Comparison of ENCODE assay signal across 8 cellular contexts in genomic region chr3:170128259-170128976, GRCh38. TPM values are rescaled to one million over a fixed set of nuclear protein-coding genes. Genes with fewer than 3 reads are reported as not detected.
DNase-seq lines count a peak whose midpoint lies in the region; ATAC-seq and TF ChIP-seq lines count a peak whose summit lies in the region.

No MANE protein-coding gene starts in this region.

- peaks cover 0 to 13% (median 11%) of the 10 kb centered on the region in 8 donors for H3K9me3 ChIP-seq in spleen
- no peaks in the 10 kb centered on the region for H3K9me3 ChIP-seq in suprapubic skin

- H3K27me3 ChIP-seq in spleen (replicated peaks in 1 of 7) (no peaks in the 10 kb centered on the region), suprapubic skin (no peaks in the 10 kb centered on the region)

- H3K27ac ChIP-seq in C4-2B (peak overlapping the region; percentile 15; the same call in 1 of the 2 replicates), spleen (peak overlapping the region in 6 of 8 donors; percentile 8 to 67 (median 38)), suprapubic skin (no peak overlapping the region)

- peaks cover 0 to 46% (median 22%) of the 10 kb centered on the region in 6 donors for H3K4me1 ChIP-seq in spleen
- no peaks in the 10 kb centered on the region for H3K4me1 ChIP-seq in suprapubic skin

- peak; percentile 69 for DNase-seq in SKM-1 (lab: John Stamatoyannopoulos, UW; ENCODE audit: unreplicated experiment)
- no peak for DNase-seq in spleen
- DNase-seq in SW 1271 (lab: John Stamatoyannopoulos, UW): no peak
- no peak for DNase-seq in AG08396 (ENCODE audit: low spot score)
- DNase-seq in suprapubic skin (ENCODE audit: low spot score in 2 of 2): no peak

- TF ChIP-seq POLR2A in spleen (IDR thresholded peaks at IDR 0.05) (no peak), suprapubic skin (IDR thresholded peaks at IDR 0.05) (no peak)

- no peak for TF ChIP-seq EP300 in suprapubic skin (IDR thresholded peaks at IDR 0.05)

- TF ChIP-seq CTCF in C4-2B (conservative IDR thresholded peaks at IDR 0.05) (no peak), spleen (IDR thresholded peaks at IDR 0.05 in 8 of 11, conservative IDR thresholded peaks at IDR 0.05 in 3 of 11) (no peak), suprapubic skin (IDR thresholded peaks at IDR 0.05) (no peak)

- no peak overlapping the region for H3K4me3 ChIP-seq in spleen
- H3K4me3 ChIP-seq in suprapubic skin: no peak overlapping the region

- peak; percentile 78 for ATAC-seq in GM19324 (IDR thresholded peaks at IDR 0.05; ENCODE audit: low FRiP score, unreplicated experiment)
- ATAC-seq in HG03139 (IDR thresholded peaks at IDR 0.05; ENCODE audit: unreplicated experiment): peak; percentile 88

- intact Hi-C loops in spleen (cut with DNase I; ENCODE audit: low total_unique reads): no loop called here

- H3K36me3 ChIP-seq in spleen (peaks cover 0 to 85% (median 26%) of the 10 kb centered on the region in 6 donors), suprapubic skin (peaks cover 43% of the 10 kb centered on the region)

- 37 to 58% (median 50%) methylated on average over 4 of the region's 4 CpGs for WGBS in spleen, 5 donors
- 70% methylated on average over 4 of the region's 4 CpGs for WGBS in suprapubic skin

RNA-seq across cellular contexts. Expression of gene PHC3, which starts 53.1 kb away (rescaled TPM):
- total RNA-seq in spleen (100 to 1,000 TPM in 3 of 7 donors, 10 to 100 TPM in 4; 87.5 to 130 (median 98.3) TPM), suprapubic skin (100 to 1,000 TPM in 1 of 4 donors, 10 to 100 TPM in 3; 37.9 to 106 (median 64.0) TPM)
- polyA plus RNA-seq in spleen: 1 to 10 TPM; 4.9 to 7.3 (median 6.3) TPM
